In genomic region chr15:57743424-57743823, GRCh38 we compare ENCODE assay signal across 13 cellular contexts. TPM values are rescaled to one million over a fixed set of nuclear protein-coding genes. Genes with fewer than 3 reads are reported as not detected.
A peak's percentile ranks its signal among the peaks of the same experiment; 100 is the strongest.
DNase-seq lines count a peak whose midpoint lies in the region; ATAC-seq, FAIRE-seq and TF ChIP-seq lines count a peak whose summit lies in the region.
"Had no signal": no experiment of that assay in that cellular context is flagged by ENCODE, and none has a peak within 500 bp of the region (broad histone marks: within the 10 kb centered on the region; RNA-seq: fewer than 3 reads in every experiment).

No MANE protein-coding gene starts in this region.

- peaks cover 3% of the 10 kb centered on the region for H3K27me3 Mint-ChIP-seq in activated CD4-positive, alpha-beta memory T cell treated with anti-CD3 and anti-CD28 coated beads, Interleukin-2, amount 10 ng/mL, durations not matched to agents 7 days and 5 days

- H3K9me1 ChIP-seq in endothelial cell of umbilical vein (replicated peaks; ENCODE audit: control insufficient read depth, extremely low read depth, insufficient read depth, low read length), result no peaks in the 10 kb centered on the region

- CTCF ChIA-PET in A673 (lab: Charles Lee), result interaction anchor here (0.7 to 1.5 kb wide), 3 partner anchors 9 to 327 kb away, joined by 3 to 11 read pairs (median 7); no protein-coding TSS in a partner anchor
- CTCF ChIA-PET in GM10248 (lab: Yijun Ruan, JAX), result interaction anchor here (0.9 to 12.9 kb wide), 4 partner anchors 9 to 324 kb away, joined by 3 to 93 read pairs (median 14); no protein-coding TSS in a partner anchor
- CTCF ChIA-PET in endothelial cell of umbilical vein (lab: Charles Lee), result interaction anchor here (0.7 to 15.0 kb wide), 12 partner anchors 8 to 440 kb away, joined by 3 to 714 read pairs (median 5); partner anchors contain the start of gene ALDH1A2
- CTCF ChIA-PET in activated CD4-positive, alpha-beta memory T cell treated with anti-CD3 and anti-CD28 coated beads, Interleukin-2, amount 10 ng/mL, durations not matched to agents 7 days and 5 days (lab: Charles Lee), result interaction anchor here (0.8 to 3.6 kb wide), 4 partner anchors 11 to 328 kb away, joined by 3 to 27 read pairs (median 12); no protein-coding TSS in a partner anchor

- intact Hi-C loops in A673 (cut with micrococcal nuclease; ENCODE audit: unreplicated experiment) (no loop called here), endothelial cell of umbilical vein (cut with micrococcal nuclease) (no loop called here)

- H3K79me2 ChIP-seq in OCI-LY3 (ENCODE audit: low read length) (no peaks in the 10 kb centered on the region), endothelial cell of umbilical vein (ENCODE audit: control insufficient read depth, insufficient read depth, low read length) (no peaks in the 10 kb centered on the region)

- peak; percentile 40 for FAIRE-seq in endothelial cell of umbilical vein (lab: Jason Lieb, UNC)
- FAIRE-seq: TTC549 had no signal

- H3K36me3 ChIP-seq in A673 (ENCODE audit: insufficient read depth, low read length, poor library complexity, severe bottlenecking) (no peaks in the 10 kb centered on the region), OCI-LY3 (replicated peaks; ENCODE audit: low read depth, low read length) (no peaks in the 10 kb centered on the region), endothelial cell of umbilical vein (ENCODE audit: control insufficient read depth in 2 of 2, extremely low read depth in 1 of 2, insufficient read depth in 2 of 2, low read length in 2 of 2) (no peaks in the 10 kb centered on the region)

- dilution Hi-C loops in endothelial cell of umbilical vein (cut with MboI; ENCODE audit: extremely low pct_ligation_motif_present, low sequenced_read_pairs), result no loop called here

- ATAC-seq in GM21529 (IDR thresholded peaks at IDR 0.05; ENCODE audit: unreplicated experiment), result no peak
- ATAC-seq in GM18873 (IDR thresholded peaks at IDR 0.05; ENCODE audit: low FRiP score, unreplicated experiment), result no peak
- ATAC-seq: body of pancreas had no signal

- H3K27ac ChIP-seq in A673 (ENCODE audit: low read depth, low read length, poor library complexity, severe bottlenecking) (no peak overlapping the region), OCI-LY3 (ENCODE audit: low read length) (no peak overlapping the region), endothelial cell of umbilical vein (ENCODE audit: insufficient read depth, low read depth, low read length) (no peak overlapping the region)
- H3K27ac ChIP-seq: body of pancreas, GM23248 had no signal

- POLR2A ChIA-PET in A673 (lab: Charles Lee; ENCODE audit: low non-redundant PET) (no interaction called here), GM10248 (lab: Yijun Ruan, JAX) (no interaction called here), endothelial cell of umbilical vein (lab: Charles Lee) (no interaction called here)
- POLR2A ChIA-PET in activated CD4-positive, alpha-beta memory T cell treated with anti-CD3 and anti-CD28 coated beads, Interleukin-2, amount 10 ng/mL, durations not matched to agents 7 days and 5 days (lab: Charles Lee), result no interaction called here

- TF ChIP-seq CTCF in A673 (conservative IDR thresholded peaks at IDR 0.05; ENCODE audit: low read depth, low read length) (peak; percentile 44), GM10248 (IDR thresholded peaks at IDR 0.05; ENCODE audit: control extremely low read depth, extremely low read depth, low read depth, missing control alignments) (peak; percentile 30), OCI-LY3 (IDR thresholded peaks at IDR 0.05; ENCODE audit: low read depth, low read length) (peak; percentile 46), endothelial cell of umbilical vein (IDR thresholded peaks at IDR 0.05; ENCODE audit: extremely low read depth in 1 of 2, insufficient read depth in 1 of 2, low read depth in 1 of 2, low read length in 2 of 2) (peak in 1 of 2 donors; percentile 29)

- no peak overlapping the region for H2AFZ ChIP-seq in OCI-LY3 (ENCODE audit: low read depth, low read length)
- H2AFZ ChIP-seq in endothelial cell of umbilical vein (ENCODE audit: low read depth, low read length), result no peak overlapping the region
- H2AFZ ChIP-seq: GM23248 had no signal

- no peaks in the 10 kb centered on the region for H4K20me1 ChIP-seq in OCI-LY3 (ENCODE audit: insufficient read depth, low read length)
- H4K20me1 ChIP-seq in endothelial cell of umbilical vein (replicated peaks; ENCODE audit: control insufficient read depth, extremely low read depth, insufficient read depth, low read length), result no peaks in the 10 kb centered on the region

- H3K4me2 ChIP-seq in OCI-LY3 (ENCODE audit: low read length) (no peak overlapping the region), endothelial cell of umbilical vein (ENCODE audit: insufficient read depth, low read length) (no peak overlapping the region)

- H3K9ac ChIP-seq in OCI-LY3 (ENCODE audit: low read length) (no peak overlapping the region), endothelial cell of umbilical vein (replicated peaks; ENCODE audit: extremely low read depth, insufficient read depth, low read length) (no peak overlapping the region)
- H3K9ac ChIP-seq: GM23248 had no signal

- H3K9me3 Mint-ChIP-seq in activated CD4-positive, alpha-beta memory T cell treated with anti-CD3 and anti-CD28 coated beads, Interleukin-2, amount 10 ng/mL, durations not matched to agents 7 days and 5 days, result no peaks in the 10 kb centered on the region

- H3K4me3 ChIP-seq in A673 (ENCODE audit: low read depth, low read length, poor library complexity, severe bottlenecking) (no peak overlapping the region), OCI-LY3 (ENCODE audit: low read length) (no peak overlapping the region), endothelial cell of umbilical vein (replicated peaks in 1 of 3; ENCODE audit: insufficient read depth in 1 of 3, low read depth in 1 of 3, low read length in 3 of 3) (no peak overlapping the region)
- H3K4me3 ChIP-seq: body of pancreas, GM23248 had no signal

- no peaks in the 10 kb centered on the region for H3K4me1 Mint-ChIP-seq in activated CD4-positive, alpha-beta memory T cell treated with anti-CD3 and anti-CD28 coated beads, Interleukin-2, amount 10 ng/mL, durations not matched to agents 7 days and 5 days

- BruUV-seq in A673 (replicated peaks; lab: Mats Ljungman, UMichigan) (no TSS peak), endothelial cell of umbilical vein (replicated peaks; lab: Mats Ljungman, UMichigan) (no TSS peak)

- H3K27me3 ChIP-seq in A673 (replicated peaks; ENCODE audit: insufficient read depth, low read depth, low read length, poor library complexity) (no peaks in the 10 kb centered on the region), OCI-LY3 (ENCODE audit: low read depth, low read length) (no peaks in the 10 kb centered on the region), endothelial cell of umbilical vein (ENCODE audit: control insufficient read depth in 2 of 2, insufficient read depth in 2 of 2, low read length in 2 of 2) (no peaks in the 10 kb centered on the region)
- H3K27me3 ChIP-seq: body of pancreas had no signal

- TF ChIP-seq POLR2A in endothelial cell of umbilical vein (IDR thresholded peaks at IDR 0.05; ENCODE audit: low read depth, low read length), result no peak

- H3K27ac Mint-ChIP-seq in activated CD4-positive, alpha-beta memory T cell treated with anti-CD3 and anti-CD28 coated beads, Interleukin-2, amount 10 ng/mL, durations not matched to agents 7 days and 5 days, result no peak overlapping the region

- no peaks in the 10 kb centered on the region for H3K36me3 Mint-ChIP-seq in activated CD4-positive, alpha-beta memory T cell treated with anti-CD3 and anti-CD28 coated beads, Interleukin-2, amount 10 ng/mL, durations not matched to agents 7 days and 5 days (ENCODE audit: low read depth)

- DNase-seq in A673 (ENCODE audit: low spot score) (peak; percentile 26), GM10248 (ENCODE audit: extremely low spot score) (no peak), endothelial cell of umbilical vein (ENCODE audit: low read depth, low spot score) (peak; percentile 12), putamen (ENCODE audit: low spot score) (no peak)
- no peak for DNase-seq in activated CD4-positive, alpha-beta memory T cell treated with anti-CD3 and anti-CD28 coated beads, Interleukin-2, amount 10 ng/mL, durations not matched to agents 7 days and 5 days
- DNase-seq: activated T-cell treated with anti-CD3 and anti-CD28 coated beads, Interleukin-2, amount 50 U/mL, for 1 hour; body of pancreas; GM23248; stimulated activated CD4-positive, alpha-beta T cell treated with anti-CD3 and anti-CD28 coated beads, Interleukin-4, amount 100 ng/mL, for 1 hour had no signal

- H3K4me1 ChIP-seq in A673 (ENCODE audit: insufficient read depth, low read length, poor library complexity, severe bottlenecking) (no peaks in the 10 kb centered on the region), OCI-LY3 (ENCODE audit: low read length) (no peaks in the 10 kb centered on the region), endothelial cell of umbilical vein (ENCODE audit: control insufficient read depth, extremely low read depth, insufficient read depth, low read length) (no peaks in the 10 kb centered on the region)
- H3K4me1 ChIP-seq: body of pancreas had no signal

- no peaks in the 10 kb centered on the region for H3K9me3 ChIP-seq in A673 (ENCODE audit: low read depth, low read length, poor library complexity, severe bottlenecking)
- H3K9me3 ChIP-seq in OCI-LY3 (ENCODE audit: insufficient read depth, low read length), result no peaks in the 10 kb centered on the region
- H3K9me3 ChIP-seq in endothelial cell of umbilical vein (replicated peaks; ENCODE audit: control insufficient read depth, insufficient read depth, low read length), result no peaks in the 10 kb centered on the region
- H3K9me3 ChIP-seq: body of pancreas had no signal

- no peak overlapping the region for H3K4me3 Mint-ChIP-seq in activated CD4-positive, alpha-beta memory T cell treated with anti-CD3 and anti-CD28 coated beads, Interleukin-2, amount 10 ng/mL, durations not matched to agents 7 days and 5 days

TF ChIP-seq in endothelial cell of umbilical vein, 7 proteins besides CTCF, POLR2A, EP300 and RAD21 (continues in another document):
- TF ChIP-seq POLR2AphosphoS5 (IDR thresholded peaks at IDR 0.05; ENCODE audit: insufficient read depth, low read depth, low read length) (no peak), MYC (IDR thresholded peaks at IDR 0.05; ENCODE audit: low read depth, low read length) (no peak), EZH2 (IDR thresholded peaks at IDR 0.05; ENCODE audit: borderline replicate concordance, low read depth, low read length, severe bottlenecking) (no peak)

RNA-seq across cellular contexts. Expression of gene POLR2M, which starts 36.9 kb away (rescaled TPM):
- total RNA-seq in A673 (2021), result 106 and 115 TPM in 2 replicates
- 42.5 and 50.6 TPM in 2 replicates for total RNA-seq in endothelial cell of umbilical vein
- 38.4 and 68.2 TPM in 2 replicates for polyA plus RNA-seq in endothelial cell of umbilical vein
- polyA plus RNA-seq in endothelial cell of umbilical vein (2011; cell fraction: cytosol; rRNA removed), result 42.5 and 67.4 TPM in 2 replicates
- 34.7 and 45.1 TPM in 2 replicates for polyA plus RNA-seq in endothelial cell of umbilical vein (2011; cell fraction: nucleus; rRNA removed)
- polyA plus RNA-seq in endothelial cell of umbilical vein (2012), result 24.9 and 27.9 TPM in 2 replicates
- 46.0 and 74.4 TPM in 2 replicates for polyA minus RNA-seq in endothelial cell of umbilical vein
- 80.5 TPM for polyA minus RNA-seq in endothelial cell of umbilical vein (2011; cell fraction: cytosol; rRNA and poly(A)+ RNA removed)
- 42.3 and 67.3 TPM in 2 replicates for polyA minus RNA-seq in endothelial cell of umbilical vein (2011; cell fraction: nucleus; rRNA and poly(A)+ RNA removed)
- total RNA-seq in activated CD4-positive, alpha-beta memory T cell treated with anti-CD3 and anti-CD28 coated beads, Interleukin-2, amount 10 ng/mL, durations not matched to agents 7 days and 5 days, result 10 to 100 TPM; 70.6 to 71.0 TPM

Comparison
In these comparisons a context has a peak if more than half of its experiments do, and no peak if none do; other contexts are left out.
1. DNase-seq: peak in A673 (single experiment) and endothelial cell of umbilical vein (single experiment); none in GM10248 (single experiment), activated CD4-positive, alpha-beta memory T cell treated with anti-CD3 and anti-CD28 coated beads, Interleukin-2, amount 10 ng/mL, durations not matched to agents 7 days and 5 days (single experiment) and putamen (single experiment).